Comparison of ENCODE assay signal across 20 cellular contexts in genomic region chr16:8087597-8088279, GRCh38.
DNase-seq lines count a peak whose midpoint lies in the region; ATAC-seq and TF ChIP-seq lines count a peak whose summit lies in the region.
"Had no signal": no experiment of that assay in that cellular context is flagged by ENCODE, and none has a peak within 500 bp of the region (broad histone marks: within the 10 kb centered on the region; RNA-seq: fewer than 3 reads in every experiment).

No MANE protein-coding gene starts in this region.

- intact Hi-C loops in right cardiac atrium (cut with DNase I) (no loop called here), Right ventricle myocardium inferior (cut with DNase I) (no loop called here), uterus (cut with DNase I; ENCODE audit: low total_unique reads) (no loop called here)

- H3K36me3 Mint-ChIP-seq in glutamatergic neuron (ENCODE audit: unreplicated experiment), result peaks cover 8% of the 10 kb centered on the region

- H3K36me3 ChIP-seq in uterus, result no peaks in the 10 kb centered on the region
- H3K36me3 ChIP-seq: MG63 had no signal

- peak; percentile 24 to 75 for ATAC-seq in right cardiac atrium
- no peak for ATAC-seq in Right ventricle myocardium inferior

- peak overlapping the region; percentile 10 for H3K27ac Mint-ChIP-seq in glutamatergic neuron (ENCODE audit: unreplicated experiment)

- no peak overlapping the region for H3K4me3 ChIP-seq in right cardiac atrium (ENCODE audit: low read length)
- H3K4me3 ChIP-seq in uterus, result no peak overlapping the region
- H3K4me3 ChIP-seq: MG63, PC-9 had no signal

- no peaks in the 10 kb centered on the region for H3K9me3 Mint-ChIP-seq in glutamatergic neuron (ENCODE audit: unreplicated experiment)

- TF ChIP-seq CTCF in glutamatergic neuron (IDR thresholded peaks at IDR 0.05; ENCODE audit: partially characterized antibody, unreplicated experiment), result no peak
- no peak for TF ChIP-seq CTCF in uterus (IDR thresholded peaks at IDR 0.05)

- H3K27me3 Mint-ChIP-seq in glutamatergic neuron (ENCODE audit: unreplicated experiment), result peaks cover 2% of the 10 kb centered on the region

- H3K27ac ChIP-seq in right cardiac atrium (ENCODE audit: low read length) (no peak overlapping the region), uterus (no peak overlapping the region)
- H3K27ac ChIP-seq: C4-2B, KMS-11, PC-9 had no signal

- H3K27me3 ChIP-seq in right cardiac atrium (ENCODE audit: control insufficient read depth, insufficient read depth) (no peaks in the 10 kb centered on the region), uterus (no peaks in the 10 kb centered on the region)

- WGBS in right cardiac atrium, result 43% methylated on average over 5 of the region's 5 CpGs

- H3K9me3 ChIP-seq in right cardiac atrium (ENCODE audit: control insufficient read depth, low read length) (no peaks in the 10 kb centered on the region), uterus (no peaks in the 10 kb centered on the region)
- H3K9me3 ChIP-seq: Caco-2, MG63 had no signal

- no peak for TF ChIP-seq POLR2A in uterus (IDR thresholded peaks at IDR 0.05)

- H3K4me1 ChIP-seq in right cardiac atrium (ENCODE audit: control insufficient read depth, insufficient read depth, low read length) (peaks cover 2% of the 10 kb centered on the region), uterus (no peaks in the 10 kb centered on the region)
- H3K4me1 ChIP-seq: Caco-2 had no signal

- peaks cover 8% of the 10 kb centered on the region for H3K4me1 Mint-ChIP-seq in glutamatergic neuron (ENCODE audit: low read depth, unreplicated experiment)

- no peak overlapping the region for H3K4me3 Mint-ChIP-seq in glutamatergic neuron (ENCODE audit: unreplicated experiment)

- DNase-seq in right cardiac atrium, result no peak
- DNase-seq in Right ventricle myocardium inferior (ENCODE audit: missing footprints), result no peak
- DNase-seq in RPMI7951 (ENCODE audit: low read depth), result peak; percentile 31
- DNase-seq in glutamatergic neuron, result no peak
- peak; percentile 35 for DNase-seq in superior temporal gyrus (ENCODE audit: extremely low spot score)
- no peak for DNase-seq in activated naive CD4-positive, alpha-beta T cell treated with Interleukin-2 at 50 U/mL for 16 hours
- no peak for DNase-seq in glomerular visceral epithelial cell (ENCODE audit: extremely low spot score)
- no peak for DNase-seq in uterus
- DNase-seq: 8988T, Caco-2, DMS153, MG63, NCI-H1417 treated with DMSO at 0.1 percent for 48 hours, NCI-H1930, NCI-H2171 treated with DMSO at 0.1 percent for 48 hours, NCI-H446 treated with DMSO at 0.1 percent for 48 hours, NCI-H748 treated with DMSO at 0.1 percent for 48 hours, PC-9 had no signal

Comparison
In these comparisons a context has a peak if more than half of its experiments do, and no peak if none do; other contexts are left out.
1. DNase-seq: peak in RPMI7951 (single experiment) and superior temporal gyrus (single experiment); none in right cardiac atrium (0 of 3), Right ventricle myocardium inferior (single experiment), glutamatergic neuron (single experiment), activated naive CD4-positive, alpha-beta T cell treated with Interleukin-2 at 50 U/mL for 16 hours (single experiment), glomerular visceral epithelial cell (single experiment) and uterus (0 of 2).